ENCODE assay signal across 23 cellular contexts in genomic region chr11:8296872-8297271, GRCh38. TPM values are rescaled to one million over a fixed set of nuclear protein-coding genes. Genes with fewer than 3 reads are reported as not detected.
"Had no signal": no experiment of that assay in that cellular context is flagged by ENCODE, and none has a peak within 500 bp of the region (broad histone marks: within the 10 kb centered on the region; RNA-seq: fewer than 3 reads in every experiment).

No MANE protein-coding gene starts in this region.

- H3K27ac Mint-ChIP-seq: activated CD4-positive, alpha-beta memory T cell treated with anti-CD3 and anti-CD28 coated beads, Interleukin-2, amount 10 ng/mL, durations not matched to agents 7 days and 5 days; activated naive CD8-positive, alpha-beta T cell treated with anti-CD3 and anti-CD28 coated beads, Interleukin-2, amount 10 ng/mL, durations not matched to agents 7 days and 5 days; T-cell had no signal

- H3K27me3 Mint-ChIP-seq: activated CD4-positive, alpha-beta memory T cell treated with anti-CD3 and anti-CD28 coated beads, Interleukin-2, amount 10 ng/mL, durations not matched to agents 7 days and 5 days had no signal

- DNase-seq: activated CD4-positive, alpha-beta memory T cell treated with anti-CD3 and anti-CD28 coated beads, Interleukin-2, amount 10 ng/mL, durations not matched to agents 7 days and 5 days; activated CD4-positive, alpha-beta T cell treated with anti-CD3 and anti-CD28 coated beads, Interleukin-2, amount 50 U/mL, for 1 hour; activated CD4-positive, CD25-positive, alpha-beta regulatory T cell; activated naive CD4-positive, alpha-beta T cell treated with anti-CD3 and anti-CD28 coated beads, Interleukin-2, amount 50 U/mL, for 16 hours; activated naive CD8-positive, alpha-beta T cell treated with anti-CD3 and anti-CD28 coated beads, Interleukin-2, amount 10 ng/mL, durations not matched to agents 7 days and 5 days; activated T-cell treated with anti-CD3 and anti-CD28 coated beads, Interleukin-2, amount 50 U/mL, for 4 hours; anterior cingulate cortex; caudate nucleus; Kasumi-1; KBM-7; NCI-H1048; NCI-H1930; NCI-H2171 treated with DMSO at 0.1 percent for 48 hours; NCI-H226; NCI-H526; NCI-H82; T-cell had no signal

- H3K4me3 ChIP-seq: adrenal gland, SK-N-MC had no signal

- H3K27ac ChIP-seq: adrenal gland, SK-N-MC, VCaP had no signal

- H3K27me3 ChIP-seq: adrenal gland had no signal

- H3K36me3 Mint-ChIP-seq: activated naive CD8-positive, alpha-beta T cell treated with anti-CD3 and anti-CD28 coated beads, Interleukin-2, amount 10 ng/mL, durations not matched to agents 7 days and 5 days; T-cell had no signal

- ATAC-seq: activated T-cell treated with anti-CD3 and anti-CD28 coated beads, Interleukin-2, amount 50 U/mL, for 4 hours; T-cell had no signal

- H3K4me3 Mint-ChIP-seq: activated CD4-positive, alpha-beta memory T cell treated with anti-CD3 and anti-CD28 coated beads, Interleukin-2, amount 10 ng/mL, durations not matched to agents 7 days and 5 days; activated naive CD8-positive, alpha-beta T cell treated with anti-CD3 and anti-CD28 coated beads, Interleukin-2, amount 10 ng/mL, durations not matched to agents 7 days and 5 days; activated T-cell treated with anti-CD3 and anti-CD28 coated beads, Interleukin-2, amount 50 U/mL, for 4 hours; T-cell had no signal

- H3K36me3 ChIP-seq: adrenal gland had no signal

- H3K9me3 Mint-ChIP-seq: activated CD4-positive, alpha-beta memory T cell treated with anti-CD3 and anti-CD28 coated beads, Interleukin-2, amount 10 ng/mL, durations not matched to agents 7 days and 5 days; activated naive CD8-positive, alpha-beta T cell treated with anti-CD3 and anti-CD28 coated beads, Interleukin-2, amount 10 ng/mL, durations not matched to agents 7 days and 5 days; activated T-cell treated with anti-CD3 and anti-CD28 coated beads, Interleukin-2, amount 50 U/mL, for 4 hours; T-cell had no signal

- H3K4me1 Mint-ChIP-seq: activated CD4-positive, alpha-beta memory T cell treated with anti-CD3 and anti-CD28 coated beads, Interleukin-2, amount 10 ng/mL, durations not matched to agents 7 days and 5 days; activated naive CD8-positive, alpha-beta T cell treated with anti-CD3 and anti-CD28 coated beads, Interleukin-2, amount 10 ng/mL, durations not matched to agents 7 days and 5 days; T-cell had no signal

- H3K9me3 ChIP-seq: adrenal gland had no signal

- H3K4me1 ChIP-seq: adrenal gland had no signal

RNA-seq across cellular contexts. Expression of gene LMO1, which starts 33.2 kb away (rescaled TPM):
- total RNA-seq: activated CD4-positive, alpha-beta memory T cell treated with anti-CD3 and anti-CD28 coated beads, Interleukin-2, amount 10 ng/mL, durations not matched to agents 7 days and 5 days; activated naive CD8-positive, alpha-beta T cell treated with anti-CD3 and anti-CD28 coated beads, Interleukin-2, amount 10 ng/mL, durations not matched to agents 7 days and 5 days; activated T-cell treated with anti-CD3 and anti-CD28 coated beads, Interleukin-2, amount 50 U/mL, for 4 hours; OCI-LY7; RPMI7951; T-cell; T-helper 2 cell treated with Interferon-gamma antibody and Interleukin-4, amounts not matched to agents 100 ng/mL and 5 ng/mL, for 36 hours had no signal
